In the genomic region with DNA sequence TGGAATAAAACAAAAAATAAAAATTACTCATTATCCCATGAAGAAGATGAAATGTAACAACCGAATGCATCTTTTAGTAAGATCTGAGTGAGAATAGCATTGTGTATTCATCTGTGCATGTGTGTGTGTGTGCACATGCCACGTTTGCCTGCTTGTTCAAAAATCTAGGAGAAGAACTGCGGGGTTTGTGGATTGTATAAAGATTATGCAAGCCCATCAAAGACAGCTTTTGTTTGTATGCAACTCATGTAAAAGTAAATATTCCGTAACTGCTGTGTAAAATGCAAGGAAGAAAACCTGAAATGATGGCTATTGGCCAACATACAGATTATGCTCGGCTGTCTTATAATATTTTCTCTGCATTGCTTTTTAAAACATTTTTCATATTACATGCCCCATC, we compare ENCODE assay signal across 1 cellular context.
TF ChIP-seq lines count a peak whose summit lies in the region.

No MANE protein-coding gene starts in this region.

TF ChIP-seq in HepG2, 621 proteins besides CTCF, POLR2A, EP300 and RAD21 (continued from another document and continues in another):
- TF ChIP-seq, protein P1, sequence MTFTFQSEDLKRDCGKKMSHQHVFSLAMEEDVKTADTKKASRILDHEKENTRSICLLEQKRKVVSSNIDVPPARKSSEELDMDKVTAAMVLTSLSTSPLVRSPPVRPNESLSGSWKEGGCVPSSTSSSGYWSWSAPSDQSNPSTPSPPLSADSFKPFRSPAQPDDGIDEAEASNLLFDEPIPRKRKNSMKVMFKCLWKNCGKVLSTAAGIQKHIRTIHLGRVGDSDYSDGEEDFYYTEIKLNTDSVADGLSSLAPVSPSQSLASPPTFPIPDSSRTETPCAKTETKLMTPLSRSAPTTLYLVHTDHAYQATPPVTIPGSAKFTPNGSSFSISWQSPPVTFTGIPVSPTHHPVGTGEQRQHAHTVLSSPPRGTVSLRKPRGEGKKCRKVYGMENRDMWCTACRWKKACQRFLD (CRISPR knock-in tag; IDR thresholded peaks at IDR 0.05; ENCODE audit: borderline replicate concordance): no peak
- no peak for TF ChIP-seq BRD4 (CRISPR knock-in tag; IDR thresholded peaks at IDR 0.05)
- TF ChIP-seq, protein P2, sequence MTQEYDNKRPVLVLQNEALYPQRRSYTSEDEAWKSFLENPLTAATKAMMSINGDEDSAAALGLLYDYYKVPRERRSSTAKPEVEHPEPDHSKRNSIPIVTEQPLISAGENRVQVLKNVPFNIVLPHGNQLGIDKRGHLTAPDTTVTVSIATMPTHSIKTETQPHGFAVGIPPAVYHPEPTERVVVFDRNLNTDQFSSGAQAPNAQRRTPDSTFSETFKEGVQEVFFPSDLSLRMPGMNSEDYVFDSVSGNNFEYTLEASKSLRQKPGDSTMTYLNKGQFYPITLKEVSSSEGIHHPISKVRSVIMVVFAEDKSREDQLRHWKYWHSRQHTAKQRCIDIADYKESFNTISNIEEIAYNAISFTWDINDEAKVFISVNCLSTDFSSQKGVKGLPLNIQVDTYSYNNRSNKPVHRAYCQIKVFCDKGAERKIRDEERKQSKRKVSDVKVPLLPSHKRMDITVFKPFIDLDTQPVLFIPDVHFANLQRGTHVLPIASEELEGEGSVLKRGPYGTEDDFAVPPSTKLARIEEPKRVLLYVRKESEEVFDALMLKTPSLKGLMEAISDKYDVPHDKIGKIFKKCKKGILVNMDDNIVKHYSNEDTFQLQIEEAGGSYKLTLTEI (CRISPR knock-in tag; conservative IDR thresholded peaks at IDR 0.05): no peak
- TF ChIP-seq MLX (CRISPR knock-in tag; IDR thresholded peaks at IDR 0.05): no peak
- TF ChIP-seq RXRA (CRISPR knock-in tag; IDR thresholded peaks at IDR 0.05): no peak
- TF ChIP-seq ATF4 (CRISPR knock-in tag; IDR thresholded peaks at IDR 0.05): 0 out of 4 replicates have a peak, but pooled peaks of 1 of the 2 experiments have one; percentile 17
- TF ChIP-seq, protein P3, sequence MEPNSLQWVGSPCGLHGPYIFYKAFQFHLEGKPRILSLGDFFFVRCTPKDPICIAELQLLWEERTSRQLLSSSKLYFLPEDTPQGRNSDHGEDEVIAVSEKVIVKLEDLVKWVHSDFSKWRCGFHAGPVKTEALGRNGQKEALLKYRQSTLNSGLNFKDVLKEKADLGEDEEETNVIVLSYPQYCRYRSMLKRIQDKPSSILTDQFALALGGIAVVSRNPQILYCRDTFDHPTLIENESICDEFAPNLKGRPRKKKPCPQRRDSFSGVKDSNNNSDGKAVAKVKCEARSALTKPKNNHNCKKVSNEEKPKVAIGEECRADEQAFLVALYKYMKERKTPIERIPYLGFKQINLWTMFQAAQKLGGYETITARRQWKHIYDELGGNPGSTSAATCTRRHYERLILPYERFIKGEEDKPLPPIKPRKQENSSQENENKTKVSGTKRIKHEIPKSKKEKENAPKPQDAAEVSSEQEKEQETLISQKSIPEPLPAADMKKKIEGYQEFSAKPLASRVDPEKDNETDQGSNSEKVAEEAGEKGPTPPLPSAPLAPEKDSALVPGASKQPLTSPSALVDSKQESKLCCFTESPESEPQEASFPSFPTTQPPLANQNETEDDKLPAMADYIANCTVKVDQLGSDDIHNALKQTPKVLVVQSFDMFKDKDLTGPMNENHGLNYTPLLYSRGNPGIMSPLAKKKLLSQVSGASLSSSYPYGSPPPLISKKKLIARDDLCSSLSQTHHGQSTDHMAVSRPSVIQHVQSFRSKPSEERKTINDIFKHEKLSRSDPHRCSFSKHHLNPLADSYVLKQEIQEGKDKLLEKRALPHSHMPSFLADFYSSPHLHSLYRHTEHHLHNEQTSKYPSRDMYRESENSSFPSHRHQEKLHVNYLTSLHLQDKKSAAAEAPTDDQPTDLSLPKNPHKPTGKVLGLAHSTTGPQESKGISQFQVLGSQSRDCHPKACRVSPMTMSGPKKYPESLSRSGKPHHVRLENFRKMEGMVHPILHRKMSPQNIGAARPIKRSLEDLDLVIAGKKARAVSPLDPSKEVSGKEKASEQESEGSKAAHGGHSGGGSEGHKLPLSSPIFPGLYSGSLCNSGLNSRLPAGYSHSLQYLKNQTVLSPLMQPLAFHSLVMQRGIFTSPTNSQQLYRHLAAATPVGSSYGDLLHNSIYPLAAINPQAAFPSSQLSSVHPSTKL (CRISPR knock-in tag; IDR thresholded peaks at IDR 0.05): peak; percentile 55; the same call in 1 of the 2 replicates
- peak; percentile 67; the same call in 1 of the 2 replicates for TF ChIP-seq GATAD2A (CRISPR knock-in tag; IDR thresholded peaks at IDR 0.05)
- TF ChIP-seq TP53 (CRISPR knock-in tag; conservative IDR thresholded peaks at IDR 0.05): no peak
- no peak for TF ChIP-seq SMC3 (IDR thresholded peaks at IDR 0.05; ENCODE audit: low read length)
- no peak for TF ChIP-seq KDM2A (CRISPR knock-in tag; IDR thresholded peaks at IDR 0.05; ENCODE audit: borderline replicate concordance, low read depth)
- no peak for TF ChIP-seq ZNF124 (CRISPR knock-in tag; IDR thresholded peaks at IDR 0.05)
- TF ChIP-seq HNF4A (CRISPR knock-in tag; IDR thresholded peaks at IDR 0.05): no peak
- no peak for TF ChIP-seq XRCC5 (optimal IDR thresholded peaks at IDR 0.05; ENCODE audit: low read length)
- TF ChIP-seq SOX13 (IDR thresholded peaks at IDR 0.05): no peak
- TF ChIP-seq SOX13 (CRISPR knock-in tag; conservative IDR thresholded peaks at IDR 0.05 in 1 of 2, IDR thresholded peaks at IDR 0.05 in 1 of 2): peak in 1 of 2 experiments; percentile 19; a peak in 1 of 4 replicates
- TF ChIP-seq ZNF83 (CRISPR knock-in tag; IDR thresholded peaks at IDR 0.05; ENCODE audit: borderline replicate concordance): no peak
- TF ChIP-seq FOXP1 (IDR thresholded peaks at IDR 0.05): no peak
- peak; percentile 23; the same call in 1 of the 2 replicates for TF ChIP-seq FOXP1 (CRISPR knock-in tag; IDR thresholded peaks at IDR 0.05)
- TF ChIP-seq SNAPC2 (CRISPR knock-in tag; IDR thresholded peaks at IDR 0.05): no peak
- TF ChIP-seq CEBPB (IDR thresholded peaks at IDR 0.05; ENCODE audit: borderline replicate concordance, low read depth, low read length): peak; percentile 69; the same call in 1 of the 2 replicates
- TF ChIP-seq, protein P4, sequence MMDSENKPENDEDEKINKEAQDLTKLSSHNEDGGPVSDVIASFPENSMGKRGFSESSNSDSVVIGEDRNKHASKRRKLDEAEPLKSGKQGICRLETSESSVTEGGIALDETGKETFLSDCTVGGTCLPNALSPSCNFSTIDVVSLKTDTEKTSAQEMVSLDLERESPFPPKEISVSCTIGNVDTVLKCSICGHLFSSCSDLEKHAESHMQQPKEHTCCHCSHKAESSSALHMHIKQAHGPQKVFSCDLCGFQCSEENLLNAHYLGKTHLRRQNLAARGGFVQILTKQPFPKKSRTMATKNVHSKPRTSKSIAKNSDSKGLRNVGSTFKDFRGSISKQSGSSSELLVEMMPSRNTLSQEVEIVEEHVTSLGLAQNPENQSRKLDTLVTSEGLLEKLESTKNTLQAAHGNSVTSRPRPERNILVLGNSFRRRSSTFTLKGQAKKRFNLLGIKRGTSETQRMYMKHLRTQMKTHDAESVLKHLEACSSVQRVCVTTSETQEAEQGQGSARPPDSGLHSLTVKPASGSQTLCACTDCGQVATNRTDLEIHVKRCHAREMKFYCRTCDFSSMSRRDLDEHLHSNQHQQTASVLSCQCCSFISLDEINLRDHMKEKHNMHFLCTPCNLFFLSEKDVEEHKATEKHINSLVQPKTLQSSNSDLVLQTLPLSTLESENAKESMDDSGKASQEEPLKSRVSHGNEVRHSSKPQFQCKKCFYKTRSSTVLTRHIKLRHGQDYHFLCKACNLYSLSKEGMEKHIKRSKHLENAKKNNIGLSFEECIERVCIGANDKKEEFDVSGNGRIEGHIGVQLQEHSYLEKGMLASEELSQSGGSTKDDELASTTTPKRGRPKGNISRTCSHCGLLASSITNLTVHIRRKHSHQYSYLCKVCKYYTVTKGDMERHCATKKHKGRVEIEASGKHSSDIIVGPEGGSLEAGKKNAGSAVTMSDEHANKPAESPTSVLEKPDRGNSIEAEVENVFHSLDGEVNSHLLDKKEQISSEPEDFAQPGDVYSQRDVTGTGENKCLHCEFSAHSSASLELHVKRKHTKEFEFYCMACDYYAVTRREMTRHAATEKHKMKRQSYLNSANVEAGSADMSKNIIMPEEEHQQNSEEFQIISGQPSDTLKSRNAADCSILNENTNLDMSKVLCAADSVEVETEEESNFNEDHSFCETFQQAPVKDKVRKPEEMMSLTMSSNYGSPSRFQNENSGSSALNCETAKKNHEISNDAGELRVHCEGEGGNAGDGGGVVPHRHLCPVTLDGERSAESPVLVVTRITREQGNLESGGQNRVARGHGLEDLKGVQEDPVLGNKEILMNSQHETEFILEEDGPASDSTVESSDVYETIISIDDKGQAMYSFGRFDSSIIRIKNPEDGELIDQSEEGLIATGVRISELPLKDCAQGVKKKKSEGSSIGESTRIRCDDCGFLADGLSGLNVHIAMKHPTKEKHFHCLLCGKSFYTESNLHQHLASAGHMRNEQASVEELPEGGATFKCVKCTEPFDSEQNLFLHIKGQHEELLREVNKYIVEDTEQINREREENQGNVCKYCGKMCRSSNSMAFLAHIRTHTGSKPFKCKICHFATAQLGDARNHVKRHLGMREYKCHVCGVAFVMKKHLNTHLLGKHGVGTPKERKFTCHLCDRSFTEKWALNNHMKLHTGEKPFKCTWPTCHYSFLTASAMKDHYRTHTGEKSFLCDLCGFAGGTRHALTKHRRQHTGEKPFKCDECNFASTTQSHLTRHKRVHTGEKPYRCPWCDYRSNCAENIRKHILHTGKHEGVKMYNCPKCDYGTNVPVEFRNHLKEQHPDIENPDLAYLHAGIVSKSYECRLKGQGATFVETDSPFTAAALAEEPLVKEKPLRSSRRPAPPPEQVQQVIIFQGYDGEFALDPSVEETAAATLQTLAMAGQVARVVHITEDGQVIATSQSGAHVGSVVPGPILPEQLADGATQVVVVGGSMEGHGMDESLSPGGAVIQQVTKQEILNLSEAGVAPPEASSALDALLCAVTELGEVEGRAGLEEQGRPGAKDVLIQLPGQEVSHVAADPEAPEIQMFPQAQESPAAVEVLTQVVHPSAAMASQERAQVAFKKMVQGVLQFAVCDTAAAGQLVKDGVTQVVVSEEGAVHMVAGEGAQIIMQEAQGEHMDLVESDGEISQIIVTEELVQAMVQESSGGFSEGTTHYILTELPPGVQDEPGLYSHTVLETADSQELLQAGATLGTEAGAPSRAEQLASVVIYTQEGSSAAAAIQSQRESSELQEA (CRISPR knock-in tag; IDR thresholded peaks at IDR 0.05; ENCODE audit: not compliant biosample characterization): no peak
- no peak for TF ChIP-seq ZNF331 (CRISPR knock-in tag; IDR thresholded peaks at IDR 0.05)
- TF ChIP-seq ELK4 (CRISPR knock-in tag; IDR thresholded peaks at IDR 0.05; ENCODE audit: borderline replicate concordance): no peak
- TF ChIP-seq MAFF (IDR thresholded peaks at IDR 0.05; ENCODE audit: low read depth, low read length): no peak
- 0 out of 2 replicates have a peak, but pooled peaks have one; percentile 6 for TF ChIP-seq TCF7 (IDR thresholded peaks at IDR 0.05; ENCODE audit: low read depth)
- TF ChIP-seq ZNF720 (CRISPR knock-in tag; IDR thresholded peaks at IDR 0.05): no peak
- TF ChIP-seq ZNF75D (CRISPR knock-in tag; IDR thresholded peaks at IDR 0.05; ENCODE audit: borderline replicate concordance): no peak
- TF ChIP-seq KLF16 (CRISPR knock-in tag; IDR thresholded peaks at IDR 0.05): peak in 1 of 2 experiments; percentile 44; a peak in 1 of 4 replicates
- TF ChIP-seq CAMTA2 (CRISPR knock-in tag; IDR thresholded peaks at IDR 0.05; ENCODE audit: borderline replicate concordance): no peak
- no peak for TF ChIP-seq MEIS1 (CRISPR knock-in tag; IDR thresholded peaks at IDR 0.05; ENCODE audit: borderline replicate concordance)
- TF ChIP-seq, protein P5, sequence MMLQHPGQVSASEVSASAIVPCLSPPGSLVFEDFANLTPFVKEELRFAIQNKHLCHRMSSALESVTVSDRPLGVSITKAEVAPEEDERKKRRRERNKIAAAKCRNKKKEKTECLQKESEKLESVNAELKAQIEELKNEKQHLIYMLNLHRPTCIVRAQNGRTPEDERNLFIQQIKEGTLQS (CRISPR knock-in tag; IDR thresholded peaks at IDR 0.05): no peak
- peak; percentile 66; the same call in 1 of the 2 replicates for TF ChIP-seq BHLHE40 (IDR thresholded peaks at IDR 0.05; ENCODE audit: low read length)
- no peak for TF ChIP-seq CBX5 (CRISPR knock-in tag; IDR thresholded peaks at IDR 0.05; ENCODE audit: borderline replicate concordance)
- TF ChIP-seq FOSL2 (CRISPR knock-in tag; IDR thresholded peaks at IDR 0.05): peak; percentile 49; the same call in 1 of the 2 replicates
- no peak for TF ChIP-seq ZBTB34 (CRISPR knock-in tag; IDR thresholded peaks at IDR 0.05)
- no peak for TF ChIP-seq ZSCAN12 (CRISPR knock-in tag; IDR thresholded peaks at IDR 0.05)
